In genomic region chr6:147257760-147258159, GRCh38 we compare ENCODE assay signal across 1 cellular context.
TF ChIP-seq lines count a peak whose summit lies in the region.

No MANE protein-coding gene starts in this region.

TF ChIP-seq in K562, 482 proteins besides CTCF, POLR2A, EP300 and RAD21 (continued from another document):
- TF ChIP-seq RREB1 (CRISPR knock-in tag; IDR thresholded peaks at IDR 0.05) (no peak), MCM2 (IDR thresholded peaks at IDR 0.05; ENCODE audit: low read depth) (no peak), TAL1 (IDR thresholded peaks at IDR 0.05) (no peak), SUPT5H (IDR thresholded peaks at IDR 0.05) (0 out of 2 replicates have a peak, but pooled peaks have one; percentile 9), ZNF780A (CRISPR knock-in tag; IDR thresholded peaks at IDR 0.05) (no peak), HMBOX1 (IDR thresholded peaks at IDR 0.05) (peak; percentile 55; the same call in 1 of the 2 replicates), MAZ (CRISPR knock-in tag; conservative IDR thresholded peaks at IDR 0.05 in 1 of 2, IDR thresholded peaks at IDR 0.05 in 1 of 2) (no peak)
TF ChIP-seq in K562: peak in this region for 3.
